Comparison of ENCODE assay signal across 16 cellular contexts in genomic region chr4:6008092-6008551, GRCh38. TPM values are rescaled to one million over a fixed set of nuclear protein-coding genes. Genes with fewer than 3 reads are reported as not detected.
DNase-seq lines count a peak whose midpoint lies in the region; ATAC-seq and TF ChIP-seq lines count a peak whose summit lies in the region.
"Had no signal": no experiment of that assay in that cellular context is flagged by ENCODE, and none has a peak within 500 bp of the region (broad histone marks: within the 10 kb centered on the region; RNA-seq: fewer than 3 reads in every experiment).

No MANE protein-coding gene starts in this region.

- DNase-seq in activated effector memory CD4-positive, alpha-beta T cell treated with anti-CD3 and anti-CD28 coated beads, Interleukin-2, amount 50 U/mL, for 16 hours = peak; percentile 13
- DNase-seq in activated effector memory CD4-positive, alpha-beta T cell treated with Interleukin-2 at 50 U/mL for 16 hours = no peak
- DNase-seq in PC-3 (no peak), iPS-NIHi7 (ENCODE audit: extremely low spot score) (peak; percentile 84), upper lobe of right lung (peak; percentile 46), NOMO-1 treated with DMSO at 0.1 percent for 48 hours (lab: John Stamatoyannopoulos, UW; ENCODE audit: unreplicated experiment) (no peak)
- no peak for DNase-seq in activated naive CD4-positive, alpha-beta T cell (lab: John Stamatoyannopoulos, UW)
- DNase-seq: activated CD8-positive, alpha-beta T cell treated with anti-CD3 and anti-CD28 coated beads, Interleukin-2, amount 10 ng/mL, durations not matched to agents 7 days and 5 days; amygdala; central memory CD4-positive, alpha-beta T cell; effector CD8-positive, alpha-beta T cell; MM.1S; NCI-H2029; NCI-H526 treated with DMSO at 0.1 percent for 48 hours had no signal

- intact Hi-C loops in PC-3 (cut with micrococcal nuclease) (no loop called here), upper lobe of right lung (cut with DNase I) (no loop called here)

- H3K4me3 ChIP-seq in PC-3 (ENCODE audit: low read length) (no peak overlapping the region), upper lobe of right lung (no peak overlapping the region)

- no TSS peak for BruUV-seq in PC-3 (replicated peaks; lab: Mats Ljungman, UMichigan)

- no peak overlapping the region for H3K4me2 ChIP-seq in PC-3 (ENCODE audit: low read length)

- H3K4me1 ChIP-seq in PC-3 (ENCODE audit: insufficient read depth, low read length) (no peaks in the 10 kb centered on the region), upper lobe of right lung (no peaks in the 10 kb centered on the region)

- H2AFZ ChIP-seq in PC-3 (ENCODE audit: low read length) = no peak overlapping the region

- no peaks in the 10 kb centered on the region for H3F3A ChIP-seq in PC-3 (ENCODE audit: low read length, unreplicated experiment)

- POLR2A ChIA-PET in PC-3 (lab: Charles Lee; ENCODE audit: unreplicated experiment) = no interaction called here

- H3K79me2 ChIP-seq in PC-3 (ENCODE audit: low read length) = no peaks in the 10 kb centered on the region

- no peaks in the 10 kb centered on the region for H4K20me1 ChIP-seq in PC-3 (ENCODE audit: low read length)

- H3K27me3 ChIP-seq in PC-3 (ENCODE audit: low read length) = peaks cover 39% of the 10 kb centered on the region
- peaks cover 42% of the 10 kb centered on the region for H3K27me3 ChIP-seq in upper lobe of right lung

- H3K9me2 ChIP-seq in PC-3 (replicated peaks; ENCODE audit: low read length) = no peaks in the 10 kb centered on the region

- TF ChIP-seq CTCF in PC-3 (conservative IDR thresholded peaks at IDR 0.05; ENCODE audit: low read depth, low read length) (0 out of 2 replicates have a peak, but pooled peaks have one; percentile 16), upper lobe of right lung (IDR thresholded peaks at IDR 0.05) (no peak)

- H3K27ac ChIP-seq in PC-3 (ENCODE audit: low read length) = no peak overlapping the region
- no peak overlapping the region for H3K27ac ChIP-seq in upper lobe of right lung

- no peak; the same call in 1 of the 2 replicates for ATAC-seq in PC-3
- no peak for ATAC-seq in upper lobe of right lung
- ATAC-seq in GM19463 (IDR thresholded peaks at IDR 0.05; ENCODE audit: unreplicated experiment) = no peak
- ATAC-seq: activated CD8-positive, alpha-beta T cell treated with anti-CD3 and anti-CD28 coated beads, Interleukin-2, amount 10 ng/mL, durations not matched to agents 7 days and 5 days; Panc1 had no signal

- H3K9ac ChIP-seq in PC-3 (ENCODE audit: low read length) = no peak overlapping the region

- no peaks in the 10 kb centered on the region for H3K36me3 ChIP-seq in PC-3 (ENCODE audit: low read depth, low read length)
- no peaks in the 10 kb centered on the region for H3K36me3 ChIP-seq in upper lobe of right lung

- no peaks in the 10 kb centered on the region for H3K9me3 ChIP-seq in PC-3 (ENCODE audit: low read length)
- H3K9me3 ChIP-seq in upper lobe of right lung = no peaks in the 10 kb centered on the region

- CTCF ChIA-PET in PC-3 (lab: Charles Lee) = no interaction called here

RNA-seq across cellular contexts. Expression of gene C4orf50, which starts 10.1 kb away (rescaled TPM):
- not detected in 2 replicates for total RNA-seq in PC-3 (2014; rRNA removed)
- 0.12 TPM for total RNA-seq in upper lobe of right lung

Comparison
In these comparisons a context has a peak if more than half of its experiments do, and no peak if none do; other contexts are left out.
1. DNase-seq: peak in activated effector memory CD4-positive, alpha-beta T cell treated with anti-CD3 and anti-CD28 coated beads, Interleukin-2, amount 50 U/mL, for 16 hours (single experiment), iPS-NIHi7 (single experiment) and upper lobe of right lung (single experiment); none in activated effector memory CD4-positive, alpha-beta T cell treated with Interleukin-2 at 50 U/mL for 16 hours (single experiment), PC-3 (single experiment), activated naive CD4-positive, alpha-beta T cell (0 of 4) and NOMO-1 treated with DMSO at 0.1 percent for 48 hours (single experiment).